In genomic region chr10:71284544-71285179, GRCh38 we compare ENCODE assay signal across 18 cellular contexts.
"Had no signal": no experiment of that assay in that cellular context is flagged by ENCODE, and none has a peak within 500 bp of the region (broad histone marks: within the 10 kb centered on the region; RNA-seq: fewer than 3 reads in every experiment).

No MANE protein-coding gene starts in this region.

- H2AFZ ChIP-seq: hepatocyte had no signal

- H3K36me3 ChIP-seq: prostate gland had no signal

- H3K4me3 Mint-ChIP-seq: activated T-helper 1 cell treated with anti-CD3 and anti-CD28 coated beads, Interleukin-12 subunit alpha, Interleukin-12 subunit beta, Interleukin-2, Interleukin-4 antibody, amounts not matched to agents 30 ng/mL and 10 ng/mL and 1 ng/mL, durations not matched to agents 14 hours and 24 hours and 36 hours; effector memory CD8-positive, alpha-beta T cell; mesothelial cell of epicardium; nephron had no signal

- H3K9me3 ChIP-seq: adrenal gland, prostate gland, right atrium auricular region, suprapubic skin had no signal

- FAIRE-seq: astrocyte, bronchial epithelial cell had no signal

- H3K79me2 ChIP-seq: hepatocyte had no signal

- H3K4me3 ChIP-seq: adrenal gland, hepatocyte, lung, prostate gland, right atrium auricular region, suprapubic skin had no signal

- DNase-seq: activated CD4-positive, alpha-beta T cell treated with anti-CD3 and anti-CD28 coated beads for 1 hour; activated gamma-delta T cell treated with Interleukin-2 at 50 U/mL for 16 hours; effector memory CD8-positive, alpha-beta T cell; stimulated activated naive CD4-positive, alpha-beta T cell treated with Interleukin-2 at 50 U/mL for 16 hours had no signal

- H3K4me1 ChIP-seq: adrenal gland, prostate gland, suprapubic skin had no signal

- H3K27ac Mint-ChIP-seq: activated T-helper 1 cell treated with anti-CD3 and anti-CD28 coated beads, Interleukin-12 subunit alpha, Interleukin-12 subunit beta, Interleukin-2, Interleukin-4 antibody, amounts not matched to agents 30 ng/mL and 10 ng/mL and 1 ng/mL, durations not matched to agents 14 hours and 24 hours and 36 hours; effector memory CD8-positive, alpha-beta T cell had no signal

- H3K36me3 Mint-ChIP-seq: activated naive CD4-positive, alpha-beta T cell treated with anti-CD3 and anti-CD28 coated beads, Interleukin-2, amount 50 U/mL, for 72 hours had no signal

- H3K4me2 ChIP-seq: hepatocyte had no signal

- H3K27ac ChIP-seq: adrenal gland, epithelial cell of prostate, hepatocyte, prostate gland, right atrium auricular region, suprapubic skin, WERI-Rb-1 had no signal

- H3K27me3 ChIP-seq: adrenal gland, hepatocyte, right atrium auricular region, suprapubic skin had no signal

- H3K9me3 Mint-ChIP-seq: activated naive CD4-positive, alpha-beta T cell treated with anti-CD3 and anti-CD28 coated beads, Interleukin-2, amount 50 U/mL, for 72 hours; activated T-helper 1 cell treated with anti-CD3 and anti-CD28 coated beads, Interleukin-12 subunit alpha, Interleukin-12 subunit beta, Interleukin-2, Interleukin-4 antibody, amounts not matched to agents 30 ng/mL and 10 ng/mL and 1 ng/mL, durations not matched to agents 14 hours and 24 hours and 36 hours; effector memory CD8-positive, alpha-beta T cell; mesothelial cell of epicardium; nephron had no signal
